Comparison of ENCODE assay signal across 8 cellular contexts in the genomic region with DNA sequence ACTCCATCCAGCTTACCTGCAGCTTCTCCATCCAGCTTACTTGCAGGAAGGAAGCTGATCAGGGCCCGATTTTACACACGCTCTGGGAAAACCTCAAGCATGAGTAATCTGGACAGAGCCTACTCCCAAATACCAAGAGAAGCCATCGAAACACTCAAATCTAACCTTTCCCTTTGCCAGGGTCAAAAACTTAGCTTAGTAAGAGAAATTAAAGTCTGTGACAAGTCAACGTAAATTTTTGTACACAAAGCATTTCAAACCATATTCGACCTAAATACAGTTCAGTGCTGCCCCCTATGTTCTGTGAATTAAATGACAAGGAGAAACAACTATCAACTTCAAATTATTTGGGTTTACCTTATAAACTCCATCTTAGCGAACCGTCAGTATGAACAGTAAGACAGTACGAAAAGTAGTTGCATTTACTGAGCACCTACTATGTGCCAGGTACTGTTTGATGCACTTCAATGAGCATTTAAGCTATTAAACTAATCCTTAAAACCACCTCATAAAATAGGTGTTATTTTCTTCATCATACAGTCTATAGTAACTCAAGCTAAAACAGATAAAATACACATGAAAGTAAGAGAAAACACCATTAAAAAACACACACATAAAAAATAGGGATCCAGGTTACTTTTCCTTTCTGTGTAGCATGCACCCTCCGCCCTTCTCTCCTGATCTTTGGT. TPM values are rescaled to one million over a fixed set of nuclear protein-coding genes. Genes with fewer than 3 reads are reported as not detected.
DNase-seq lines count a peak whose midpoint lies in the region; ATAC-seq and TF ChIP-seq lines count a peak whose summit lies in the region.

No MANE protein-coding gene starts in this region.

- H3K27me3 ChIP-seq in colonic mucosa (no peaks in the 10 kb centered on the region), Caco-2 (replicated peaks; ENCODE audit: control insufficient read depth, insufficient read depth, low read length) (no peaks in the 10 kb centered on the region)

- CTCF ChIA-PET in Caco-2 (lab: Charles Lee) = interaction anchor here (0.6 kb wide), 1 partner anchor 166 kb away, joined by 3 read pairs; no protein-coding TSS in a partner anchor

- no peaks in the 10 kb centered on the region for H3K9me3 ChIP-seq in colonic mucosa
- no peaks in the 10 kb centered on the region for H3K9me3 ChIP-seq in Caco-2

- DNase-seq in GM03348 (ENCODE audit: low spot score) = peak; percentile 63
- DNase-seq in NCI-H226 = peak; percentile 3
- no peak for DNase-seq in colonic mucosa
- no peak for DNase-seq in nephron progenitor cell
- DNase-seq in Caco-2 = no peak
- no peak for DNase-seq in NCI-H146 (lab: John Stamatoyannopoulos, UW)

- H3K4me3 ChIP-seq in colonic mucosa (no peak overlapping the region), Caco-2 (ENCODE audit: low read depth, low read length) (no peak overlapping the region)

- no peak for ATAC-seq in GM21423 (IDR thresholded peaks at IDR 0.05; ENCODE audit: unreplicated experiment)
- ATAC-seq in HG03571 (IDR thresholded peaks at IDR 0.05; ENCODE audit: unreplicated experiment) = no peak

- H3K4me1 Mint-ChIP-seq in nephron progenitor cell (peaks cover 12% of the 10 kb centered on the region), Caco-2 (ENCODE audit: low read depth, unreplicated experiment) (no peaks in the 10 kb centered on the region)

- H3K4me3 Mint-ChIP-seq in nephron progenitor cell (no peak overlapping the region), Caco-2 (ENCODE audit: unreplicated experiment) (no peak overlapping the region)

- intact Hi-C loops in colonic mucosa (cut with DNase I) (loop anchor here (5.0 kb wide), 1 partner anchor 158 kb away; no protein-coding TSS in a partner anchor), Caco-2 (cut with micrococcal nuclease; ENCODE audit: unreplicated experiment) (no loop called here)

- BruUV-seq in Caco-2 (replicated peaks; lab: Mats Ljungman, UMichigan) = no TSS peak

- peaks cover 4% of the 10 kb centered on the region for H3K36me3 ChIP-seq in colonic mucosa
- H3K36me3 ChIP-seq in Caco-2 (ENCODE audit: control insufficient read depth, insufficient read depth, low read length) = 0 out of 2 replicates have a peak, but pooled peaks cover 1% of the 10 kb centered on the region

- H3K36me3 Mint-ChIP-seq in nephron progenitor cell (ENCODE audit: low read depth) = peaks cover 43% of the 10 kb centered on the region
- peaks cover 33% of the 10 kb centered on the region for H3K36me3 Mint-ChIP-seq in Caco-2 (ENCODE audit: insufficient read depth, unreplicated experiment)

- H3K27ac ChIP-seq in colonic mucosa = no peak overlapping the region

- TF ChIP-seq CTCF in colonic mucosa (IDR thresholded peaks at IDR 0.05) (peak; percentile 64), nephron progenitor cell (IDR thresholded peaks at IDR 0.05) (peak; percentile 54), Caco-2 (IDR thresholded peaks at IDR 0.05; ENCODE audit: insufficient read depth in 1 of 2, low read depth in 1 of 2, low read length in 1 of 2, severe bottlenecking in 1 of 2, unreplicated experiment in 1 of 2) (peak in 1 of 2 experiments; percentile 17)

- H3K27me3 Mint-ChIP-seq in nephron progenitor cell (ENCODE audit: low read depth, poor library complexity) = peaks cover 5% of the 10 kb centered on the region
- no peaks in the 10 kb centered on the region for H3K27me3 Mint-ChIP-seq in Caco-2 (ENCODE audit: insufficient read depth, unreplicated experiment)

- peak overlapping the region; percentile 69 for H3K27ac Mint-ChIP-seq in nephron progenitor cell
- H3K27ac Mint-ChIP-seq in Caco-2 (ENCODE audit: unreplicated experiment) = no peak overlapping the region

- H3K9me3 Mint-ChIP-seq in nephron progenitor cell (peaks cover 15% of the 10 kb centered on the region), Caco-2 (ENCODE audit: unreplicated experiment) (no peaks in the 10 kb centered on the region)

- H3K9ac ChIP-seq in colonic mucosa (ENCODE audit: low read depth in 2 of 2, low read length in 2 of 2) = no peak overlapping the region

- POLR2A ChIA-PET in Caco-2 (lab: Charles Lee) = no interaction called here

- H3K4me1 ChIP-seq in colonic mucosa = no peaks in the 10 kb centered on the region
- no peaks in the 10 kb centered on the region for H3K4me1 ChIP-seq in Caco-2

RNA-seq across cellular contexts. Expression of a gene that starts 36.9 kb away (rescaled TPM):
- total RNA-seq in colonic mucosa (10 to 100 TPM; 29.4 to 47.7 TPM), Caco-2 (2022) (32.1 and 37.4 TPM in 2 replicates)

Comparison
In these comparisons a context has a peak if more than half of its experiments do, and no peak if none do; other contexts are left out.
1. DNase-seq: peak in GM03348 (single experiment) and NCI-H226 (single experiment); none in colonic mucosa (single experiment), nephron progenitor cell (single experiment), Caco-2 (0 of 2) and NCI-H146 (single experiment).